Comparison of ENCODE assay signal across 1 cellular context in the genomic region with DNA sequence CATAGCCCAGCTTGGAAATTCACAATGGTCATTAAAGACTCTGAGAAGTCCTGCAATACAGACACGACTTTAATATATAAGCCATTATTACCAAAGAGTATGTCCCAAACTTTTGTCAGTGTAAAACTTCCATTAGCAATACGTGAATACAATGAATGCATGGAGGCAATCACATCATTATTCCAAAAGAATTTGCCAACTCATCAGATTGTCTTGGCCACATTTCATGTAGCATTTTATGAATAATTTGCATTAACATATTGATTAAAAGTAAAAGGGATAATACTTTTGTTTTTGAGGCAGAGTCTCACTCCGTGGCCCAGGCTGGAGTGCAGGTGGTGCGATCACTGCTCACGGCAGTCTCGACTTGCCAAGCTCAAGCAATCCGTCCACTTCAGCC.
TF ChIP-seq lines count a peak whose summit lies in the region.

No MANE protein-coding gene starts in this region.

TF ChIP-seq in K562, 482 proteins besides CTCF, POLR2A, EP300 and RAD21 (continued from another document):
- no peak for TF ChIP-seq ZNF274 (IDR thresholded peaks at IDR 0.05; ENCODE audit: borderline replicate concordance, low read depth, low read length)
- TF ChIP-seq MAFG (tag; conservative IDR thresholded peaks at IDR 0.05), result peak; percentile 68
- TF ChIP-seq C11orf30 (IDR thresholded peaks at IDR 0.05; ENCODE audit: low read depth), result peak; percentile 66
- peak; percentile 78 for TF ChIP-seq MAFK (IDR thresholded peaks at IDR 0.05; ENCODE audit: low read length)
- TF ChIP-seq LCOR (CRISPR knock-in tag; IDR thresholded peaks at IDR 0.05), result no peak
- TF ChIP-seq KAT8 (IDR thresholded peaks at IDR 0.05; ENCODE audit: low read depth), result no peak
- TF ChIP-seq, protein P1, sequence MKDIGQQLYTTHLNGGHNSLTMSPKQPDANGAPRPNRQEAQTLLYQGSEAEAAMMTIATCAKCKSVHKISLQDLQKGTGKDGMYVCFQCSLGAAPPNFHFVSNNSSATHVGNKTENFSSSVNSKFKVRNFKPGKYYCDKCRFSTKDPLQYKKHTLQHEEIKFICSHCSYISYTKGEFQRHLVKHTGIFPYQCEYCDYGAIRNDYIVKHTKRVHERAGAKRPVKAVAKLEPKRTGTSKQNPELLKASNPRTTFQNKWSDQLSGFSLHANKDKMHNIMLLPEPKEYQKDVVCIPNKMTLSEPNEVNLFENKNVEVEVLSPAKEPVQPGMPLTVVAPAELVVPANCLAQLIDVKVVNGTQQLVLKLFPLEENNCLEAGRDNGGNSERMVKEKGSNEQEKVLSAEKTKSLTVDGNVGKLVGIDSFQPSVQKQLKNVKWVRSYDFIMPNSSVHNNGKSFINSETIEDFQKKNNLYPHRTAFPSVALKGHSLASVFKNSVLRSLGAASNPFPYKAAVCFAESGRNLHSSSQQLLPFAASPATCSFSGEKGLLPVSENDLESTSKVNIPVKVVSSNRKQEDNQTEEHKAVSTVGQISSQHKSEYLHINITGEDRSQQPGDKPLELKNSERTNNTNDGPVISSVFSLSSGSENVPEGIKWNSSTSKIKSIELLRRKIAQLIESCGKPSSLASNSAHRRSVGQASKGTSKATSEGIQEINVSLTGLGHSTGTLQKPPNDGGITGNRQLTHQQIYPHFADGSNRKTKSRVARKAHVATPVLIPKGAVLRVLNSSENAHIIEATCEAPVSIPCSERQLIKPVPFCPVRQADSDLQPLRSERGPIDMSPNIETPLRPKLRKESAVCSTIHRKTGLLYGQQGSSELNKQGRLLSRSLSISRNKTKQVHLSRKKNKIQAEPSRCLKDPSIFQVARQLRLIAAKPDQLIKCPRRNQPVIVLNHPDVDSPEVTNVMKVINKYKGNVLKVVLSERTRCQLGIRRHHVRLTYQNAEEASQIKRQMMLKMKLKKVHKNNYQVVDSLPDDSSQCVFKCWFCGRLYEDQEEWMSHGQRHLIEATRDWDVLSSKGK (CRISPR knock-in tag; IDR thresholded peaks at IDR 0.05), result no peak
